In genomic region chr1:1419363-1419811, GRCh38 we compare ENCODE assay signal across 1 cellular context.
TF ChIP-seq lines count a peak whose summit lies in the region.

No MANE protein-coding gene starts in this region.

TF ChIP-seq in HepG2, 621 proteins besides CTCF, POLR2A, EP300 and RAD21 (continues in another document):
- TF ChIP-seq FOXO4 (CRISPR knock-in tag; conservative IDR thresholded peaks at IDR 0.05) (no peak), ZNF784 (CRISPR knock-in tag; IDR thresholded peaks at IDR 0.05; ENCODE audit: borderline replicate concordance) (no peak), KLF12 (CRISPR knock-in tag; IDR thresholded peaks at IDR 0.05; ENCODE audit: borderline replicate concordance) (no peak), ZIK1 (CRISPR knock-in tag; IDR thresholded peaks at IDR 0.05; ENCODE audit: borderline replicate concordance, low read depth) (no peak), STAG1 (CRISPR knock-in tag; IDR thresholded peaks at IDR 0.05) (no peak), CHD2 (IDR thresholded peaks at IDR 0.05; ENCODE audit: low read depth, low read length) (no peak), ARID4A (CRISPR knock-in tag; IDR thresholded peaks at IDR 0.05; ENCODE audit: borderline replicate concordance) (no peak; the same call in 1 of the 2 replicates), SRSF4 (IDR thresholded peaks at IDR 0.05; ENCODE audit: low read depth, low read length, poor library complexity, severe bottlenecking) (no peak), ZNF687 (CRISPR knock-in tag; IDR thresholded peaks at IDR 0.05) (peak; percentile 60), ATF1 (CRISPR knock-in tag; IDR thresholded peaks at IDR 0.05) (no peak), ZC3H13 (CRISPR knock-in tag; IDR thresholded peaks at IDR 0.05) (no peak), BORCS8-MEF2B (CRISPR knock-in tag; IDR thresholded peaks at IDR 0.05) (no peak), E2F2 (CRISPR knock-in tag; IDR thresholded peaks at IDR 0.05; ENCODE audit: borderline replicate concordance) (no peak), ETV5 (CRISPR knock-in tag; IDR thresholded peaks at IDR 0.05; ENCODE audit: borderline replicate concordance) (no peak), SMYD3 (CRISPR knock-in tag; IDR thresholded peaks at IDR 0.05) (no peak), ZNF547 (CRISPR knock-in tag; IDR thresholded peaks at IDR 0.05) (0 out of 2 replicates have a peak, but pooled peaks have one; percentile 28), DMAP1 (CRISPR knock-in tag; IDR thresholded peaks at IDR 0.05) (no peak), FOXM1 (CRISPR knock-in tag; IDR thresholded peaks at IDR 0.05) (no peak), ZNF281 (CRISPR knock-in tag; IDR thresholded peaks at IDR 0.05; ENCODE audit: borderline replicate concordance) (no peak), SIX1 (CRISPR knock-in tag; IDR thresholded peaks at IDR 0.05; ENCODE audit: borderline replicate concordance) (no peak), ZNF343 (CRISPR knock-in tag; IDR thresholded peaks at IDR 0.05) (0 out of 2 replicates have a peak, but pooled peaks have one; percentile 44), ZNF331 (CRISPR knock-in tag; IDR thresholded peaks at IDR 0.05) (no peak), ZNF142 (CRISPR knock-in tag; IDR thresholded peaks at IDR 0.05) (no peak), POLR2G (IDR thresholded peaks at IDR 0.05; ENCODE audit: low read depth, low read length) (no peak), ZNF781 (CRISPR knock-in tag; IDR thresholded peaks at IDR 0.05; ENCODE audit: borderline replicate concordance, not compliant biosample characterization) (no peak), ZNF704 (CRISPR knock-in tag; IDR thresholded peaks at IDR 0.05; ENCODE audit: borderline replicate concordance) (no peak), ZNF580 (CRISPR knock-in tag; IDR thresholded peaks at IDR 0.05; ENCODE audit: borderline replicate concordance, low read depth) (no peak), SALL2 (CRISPR knock-in tag; IDR thresholded peaks at IDR 0.05) (no peak), DNMT1 (CRISPR knock-in tag; IDR thresholded peaks at IDR 0.05) (no peak), MXD3 (CRISPR knock-in tag; IDR thresholded peaks at IDR 0.05) (0 out of 2 replicates have a peak, but pooled peaks have one; percentile 17), RBFOX2 (IDR thresholded peaks at IDR 0.05; ENCODE audit: low read depth, low read length) (0 out of 2 replicates have a peak, but pooled peaks have one; percentile 14), PCBP2 (optimal IDR thresholded peaks at IDR 0.05; ENCODE audit: low read depth, low read length, poor library complexity, severe bottlenecking) (no peak), PHB2 (IDR thresholded peaks at IDR 0.05; ENCODE audit: partially characterized antibody) (no peak)
